In the genomic region with DNA sequence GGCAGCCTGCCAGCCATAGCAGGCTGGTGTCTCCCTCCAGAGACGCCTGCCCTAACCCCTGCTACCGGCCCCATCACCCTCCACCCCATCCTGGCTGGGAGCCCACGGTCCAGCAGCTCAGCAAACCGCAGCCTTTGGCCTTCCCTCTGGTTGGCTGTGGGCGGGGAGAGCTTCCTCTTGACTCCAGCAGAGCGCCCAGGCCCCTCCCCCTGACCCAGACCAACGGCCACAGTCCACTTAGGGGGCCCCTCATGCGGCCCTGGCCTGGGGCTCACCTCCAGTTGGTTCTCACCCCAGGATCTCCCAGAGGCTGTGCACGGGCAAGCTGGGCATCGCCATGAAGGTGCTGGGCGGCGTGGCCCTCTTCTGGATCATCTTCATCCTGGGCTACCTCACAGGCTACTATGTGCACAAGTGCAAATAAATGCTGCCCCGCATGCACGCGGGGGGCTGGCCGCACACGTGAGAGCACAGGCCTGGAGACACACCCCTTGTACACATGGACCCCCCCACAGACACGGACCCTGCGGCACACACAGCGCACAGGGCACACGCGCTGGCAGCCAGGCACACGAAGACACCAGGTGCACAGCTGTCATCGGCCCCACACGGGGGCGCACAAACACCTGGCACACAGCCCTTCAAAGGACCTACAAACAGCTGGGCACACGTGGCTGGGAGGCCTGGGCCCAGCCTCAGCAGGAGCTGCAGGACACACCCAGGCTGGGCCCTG, we compare ENCODE assay signal across 8 cellular contexts. TPM values are rescaled to one million over a fixed set of nuclear protein-coding genes. Genes with fewer than 3 reads are reported as not detected.
A peak's percentile ranks its signal among the peaks of the same experiment; 100 is the strongest.
DNase-seq lines count a peak whose midpoint lies in the region; ATAC-seq and TF ChIP-seq lines count a peak whose summit lies in the region.

No MANE protein-coding gene starts in this region.

- H3K4me3 ChIP-seq in esophagus squamous epithelium (no peak overlapping the region), neural cell (ENCODE audit: low read length) (no peak overlapping the region)

- TF ChIP-seq EP300 in neural cell (conservative IDR thresholded peaks at IDR 0.05; ENCODE audit: poor library complexity, severe bottlenecking) = no peak

- H3F3A ChIP-seq in neural cell (ENCODE audit: insufficient read depth, low read length, poor library complexity, severe bottlenecking) = no peaks in the 10 kb centered on the region

- H3K27me3 ChIP-seq in esophagus squamous epithelium (peaks cover 0 to 22% (median 0%) of the 10 kb centered on the region in 4 donors), neural cell (ENCODE audit: insufficient read depth, low read depth, low read length) (peaks cover 4% of the 10 kb centered on the region)

- H3K79me2 ChIP-seq in neural cell (replicated peaks; ENCODE audit: insufficient read depth, low read length) = no peaks in the 10 kb centered on the region

- ATAC-seq in GM19351 (IDR thresholded peaks at IDR 0.05; ENCODE audit: unreplicated experiment) = peak; percentile 42
- no peak for ATAC-seq in GM21723 (IDR thresholded peaks at IDR 0.05; ENCODE audit: unreplicated experiment)
- ATAC-seq in HG03025 (IDR thresholded peaks at IDR 0.05; ENCODE audit: low FRiP score, unreplicated experiment) = no peak

- no peaks in the 10 kb centered on the region for H4K20me1 ChIP-seq in neural cell (ENCODE audit: insufficient read depth)

- H3K36me3 ChIP-seq in esophagus squamous epithelium (peaks cover 0 to 26% (median 12%) of the 10 kb centered on the region in 3 donors), neural cell (ENCODE audit: insufficient read depth, low read length) (no peaks in the 10 kb centered on the region)

- TF ChIP-seq CTCF in AG09319 (IDR thresholded peaks at IDR 0.05; ENCODE audit: low read depth, low read length) (no peak), esophagus squamous epithelium (IDR thresholded peaks at IDR 0.05) (peak in 4 of 6 experiments; percentile 23 to 58 (median 30)), neural cell (IDR thresholded peaks at IDR 0.05; ENCODE audit: poor library complexity, severe bottlenecking) (peak; percentile 30)

- no peaks in the 10 kb centered on the region for H3K9me2 ChIP-seq in neural cell (ENCODE audit: insufficient read depth, low read length)

- no peak for TF ChIP-seq RAD21 in neural cell (conservative IDR thresholded peaks at IDR 0.05)

- no peak overlapping the region for H2AFZ ChIP-seq in neural cell (ENCODE audit: low read depth, low read length)

- no peak overlapping the region for H3K27ac ChIP-seq in esophagus squamous epithelium
- no peak overlapping the region for H3K27ac ChIP-seq in neural cell (ENCODE audit: low read length)

- no peak overlapping the region for H3K4me2 ChIP-seq in neural cell (ENCODE audit: low read length)

- 42% methylated on average over 5 of the region's 27 CpGs; no CpG with 5 or more reads in 1 of the 2 donors for WGBS in esophagus squamous epithelium, 2 donors

- intact Hi-C loops in esophagus squamous epithelium (cut with DNase I) = no loop called here

- peak; percentile 10 for DNase-seq in AG09319 (ENCODE audit: extremely low read depth, low read depth)
- DNase-seq in NCI-H460 (ENCODE audit: extremely low read depth, low read depth) = peak; percentile 19
- DNase-seq in activated CD4-positive, alpha-beta T cell treated with anti-CD3 and anti-CD28 coated beads, Interleukin-2, amount 50 U/mL, for 48 hours = peak; percentile 53 to 65
- no peak for DNase-seq in esophagus squamous epithelium (lab: John Stamatoyannopoulos, UW)

- H3K9ac ChIP-seq in neural cell (ENCODE audit: low read length) = no peak overlapping the region

- TF ChIP-seq POLR2A in esophagus squamous epithelium (IDR thresholded peaks at IDR 0.05) = no peak

- H3K4me1 ChIP-seq in esophagus squamous epithelium = peaks cover 35 to 70% (median 39%) of the 10 kb centered on the region in 3 donors

- H3K9me3 ChIP-seq in esophagus squamous epithelium (no peaks in the 10 kb centered on the region), neural cell (ENCODE audit: low read length) (no peaks in the 10 kb centered on the region)

TF ChIP-seq in neural cell, 6 proteins besides CTCF, POLR2A, EP300 and RAD21:
- no peak for TF ChIP-seq POLR2AphosphoS5 (IDR thresholded peaks at IDR 0.05)
- TF ChIP-seq TAF1 (IDR thresholded peaks at IDR 0.05; ENCODE audit: low read depth) = no peak
- no peak for TF ChIP-seq EZH2 (IDR thresholded peaks at IDR 0.05; ENCODE audit: borderline replicate concordance, insufficient read depth, low read length, poor library complexity, severe bottlenecking)
- TF ChIP-seq MXI1 (conservative IDR thresholded peaks at IDR 0.05; ENCODE audit: poor library complexity, severe bottlenecking) = no peak
- TF ChIP-seq SMC3 (conservative IDR thresholded peaks at IDR 0.05; ENCODE audit: poor library complexity) = no peak
- TF ChIP-seq, protein P1, sequence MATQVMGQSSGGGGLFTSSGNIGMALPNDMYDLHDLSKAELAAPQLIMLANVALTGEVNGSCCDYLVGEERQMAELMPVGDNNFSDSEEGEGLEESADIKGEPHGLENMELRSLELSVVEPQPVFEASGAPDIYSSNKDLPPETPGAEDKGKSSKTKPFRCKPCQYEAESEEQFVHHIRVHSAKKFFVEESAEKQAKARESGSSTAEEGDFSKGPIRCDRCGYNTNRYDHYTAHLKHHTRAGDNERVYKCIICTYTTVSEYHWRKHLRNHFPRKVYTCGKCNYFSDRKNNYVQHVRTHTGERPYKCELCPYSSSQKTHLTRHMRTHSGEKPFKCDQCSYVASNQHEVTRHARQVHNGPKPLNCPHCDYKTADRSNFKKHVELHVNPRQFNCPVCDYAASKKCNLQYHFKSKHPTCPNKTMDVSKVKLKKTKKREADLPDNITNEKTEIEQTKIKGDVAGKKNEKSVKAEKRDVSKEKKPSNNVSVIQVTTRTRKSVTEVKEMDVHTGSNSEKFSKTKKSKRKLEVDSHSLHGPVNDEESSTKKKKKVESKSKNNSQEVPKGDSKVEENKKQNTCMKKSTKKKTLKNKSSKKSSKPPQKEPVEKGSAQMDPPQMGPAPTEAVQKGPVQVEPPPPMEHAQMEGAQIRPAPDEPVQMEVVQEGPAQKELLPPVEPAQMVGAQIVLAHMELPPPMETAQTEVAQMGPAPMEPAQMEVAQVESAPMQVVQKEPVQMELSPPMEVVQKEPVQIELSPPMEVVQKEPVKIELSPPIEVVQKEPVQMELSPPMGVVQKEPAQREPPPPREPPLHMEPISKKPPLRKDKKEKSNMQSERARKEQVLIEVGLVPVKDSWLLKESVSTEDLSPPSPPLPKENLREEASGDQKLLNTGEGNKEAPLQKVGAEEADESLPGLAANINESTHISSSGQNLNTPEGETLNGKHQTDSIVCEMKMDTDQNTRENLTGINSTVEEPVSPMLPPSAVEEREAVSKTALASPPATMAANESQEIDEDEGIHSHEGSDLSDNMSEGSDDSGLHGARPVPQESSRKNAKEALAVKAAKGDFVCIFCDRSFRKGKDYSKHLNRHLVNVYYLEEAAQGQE (IDR thresholded peaks at IDR 0.05; ENCODE audit: borderline replicate concordance) = no peak

RNA-seq across cellular contexts. Expression of a gene that starts 3.1 kb away (rescaled TPM):
- not detected in 2 replicates for total RNA-seq in NCI-H460 (2014; rRNA removed; shearing (Covaris generic))
- not detected in 2 replicates for polyA plus RNA-seq in NCI-H460 (2014; cell fraction: nucleus; rRNA removed)
- 1 to 10 TPM in 2 of 4 donors, not detected in 2; 1.5 to 5.3 TPM for total RNA-seq in esophagus squamous epithelium
- not detected in 2 replicates for polyA plus RNA-seq in neural cell
- polyA minus RNA-seq in neural cell = not detected in 2 replicates

RNA-seq across cellular contexts. Expression of a gene that starts 20.6 kb away (rescaled TPM):
- total RNA-seq in NCI-H460 (2014; rRNA removed; shearing (Covaris generic)) = 19.3 and 24.6 TPM in 2 replicates
- polyA plus RNA-seq in NCI-H460 (2014; cell fraction: nucleus; rRNA removed) = 28.4 and 46.8 TPM in 2 replicates
- 10 to 100 TPM; 23.5 to 32.6 (median 25.5) TPM for total RNA-seq in esophagus squamous epithelium
- polyA plus RNA-seq in neural cell = 59.2 and 63.5 TPM in 2 replicates
- 54.2 and 68.2 TPM in 2 replicates for polyA minus RNA-seq in neural cell

RNA-seq across cellular contexts. Expression of a gene that starts 23.4 kb away (rescaled TPM):
- not detected in 2 replicates for total RNA-seq in NCI-H460 (2014; rRNA removed; shearing (Covaris generic))
- not detected in 2 replicates for polyA plus RNA-seq in NCI-H460 (2014; cell fraction: nucleus; rRNA removed)
- not detected for total RNA-seq in esophagus squamous epithelium
- not detected in 2 replicates for polyA plus RNA-seq in neural cell
- not detected in 2 replicates for polyA minus RNA-seq in neural cell
